ENCODE assay signal across 11 cellular contexts in genomic region chr9:69809304-69809863, GRCh38. TPM values are rescaled to one million over a fixed set of nuclear protein-coding genes. Genes with fewer than 3 reads are reported as not detected.
DNase-seq lines count a peak whose midpoint lies in the region; ATAC-seq and TF ChIP-seq lines count a peak whose summit lies in the region.
"Had no signal": no experiment of that assay in that cellular context is flagged by ENCODE, and none has a peak within 500 bp of the region (broad histone marks: within the 10 kb centered on the region; RNA-seq: fewer than 3 reads in every experiment).

No MANE protein-coding gene starts in this region.

- no peaks in the 10 kb centered on the region for H3K36me3 Mint-ChIP-seq in activated naive CD8-positive, alpha-beta T cell treated with anti-CD3 and anti-CD28 coated beads for 36 hours
- no peaks in the 10 kb centered on the region for H3K36me3 Mint-ChIP-seq in progenitor cell of endocrine pancreas (ENCODE audit: insufficient read depth)

- H3K4me3 Mint-ChIP-seq in activated naive CD8-positive, alpha-beta T cell treated with anti-CD3 and anti-CD28 coated beads for 36 hours: no peak overlapping the region
- H3K4me3 Mint-ChIP-seq in progenitor cell of endocrine pancreas (ENCODE audit: low read depth): no peak overlapping the region
- H3K4me3 Mint-ChIP-seq: activated T-helper 1 cell treated with anti-CD3 and anti-CD28 coated beads, Interleukin-12 subunit alpha, Interleukin-12 subunit beta, Interleukin-2, Interleukin-4 antibody, amounts not matched to agents 30 ng/mL and 10 ng/mL and 1 ng/mL, durations not matched to agents 14 hours and 24 hours and 36 hours had no signal

- H3K9me3 Mint-ChIP-seq in activated naive CD8-positive, alpha-beta T cell treated with anti-CD3 and anti-CD28 coated beads for 36 hours: no peaks in the 10 kb centered on the region
- H3K9me3 Mint-ChIP-seq in progenitor cell of endocrine pancreas (ENCODE audit: low read depth): peaks cover 4% of the 10 kb centered on the region
- H3K9me3 Mint-ChIP-seq: activated T-helper 1 cell treated with anti-CD3 and anti-CD28 coated beads, Interleukin-12 subunit alpha, Interleukin-12 subunit beta, Interleukin-2, Interleukin-4 antibody, amounts not matched to agents 30 ng/mL and 10 ng/mL and 1 ng/mL, durations not matched to agents 14 hours and 24 hours and 36 hours had no signal

- no peak overlapping the region for H3K27ac Mint-ChIP-seq in activated naive CD8-positive, alpha-beta T cell treated with anti-CD3 and anti-CD28 coated beads for 36 hours
- no peak overlapping the region for H3K27ac Mint-ChIP-seq in progenitor cell of endocrine pancreas
- H3K27ac Mint-ChIP-seq: activated T-helper 1 cell treated with anti-CD3 and anti-CD28 coated beads, Interleukin-12 subunit alpha, Interleukin-12 subunit beta, Interleukin-2, Interleukin-4 antibody, amounts not matched to agents 30 ng/mL and 10 ng/mL and 1 ng/mL, durations not matched to agents 14 hours and 24 hours and 36 hours had no signal

- peaks cover 6% of the 10 kb centered on the region for H3K4me1 Mint-ChIP-seq in activated naive CD8-positive, alpha-beta T cell treated with anti-CD3 and anti-CD28 coated beads for 36 hours
- H3K4me1 Mint-ChIP-seq in progenitor cell of endocrine pancreas (ENCODE audit: low read depth): peaks cover 6% of the 10 kb centered on the region

- no peaks in the 10 kb centered on the region for H3K27me3 Mint-ChIP-seq in activated naive CD8-positive, alpha-beta T cell treated with anti-CD3 and anti-CD28 coated beads for 36 hours
- no peaks in the 10 kb centered on the region for H3K27me3 Mint-ChIP-seq in progenitor cell of endocrine pancreas

- no peak for TF ChIP-seq CTCF in progenitor cell of endocrine pancreas (IDR thresholded peaks at IDR 0.05; ENCODE audit: unreplicated experiment)

- in situ Hi-C loops in G401 (cut with HindIII; ENCODE audit: low sequenced_read_pairs): no loop called here

- DNase-seq in DMS 273 (lab: John Stamatoyannopoulos, UW; ENCODE audit: unreplicated experiment) (peak; percentile 41), DMS 273 treated with DMSO at 0.1 percent for 48 hours (lab: John Stamatoyannopoulos, UW) (no peak), HuH-7 (ENCODE audit: low spot score) (peak; percentile 20), left lobe of liver (ENCODE audit: low spot score) (no peak), progenitor cell of endocrine pancreas (ENCODE audit: low spot score, unreplicated experiment) (no peak), G401 (ENCODE audit: low spot score) (no peak), NCI-H345 (lab: John Stamatoyannopoulos, UW) (no peak)
- DNase-seq in activated naive CD8-positive, alpha-beta T cell treated with anti-CD3 and anti-CD28 coated beads for 36 hours: peak; percentile 15
- DNase-seq: hippocampal formation, NCI-H187 treated with DMSO at 0.1 percent for 48 hours had no signal

- peak; percentile 74 for ATAC-seq in left lobe of liver

RNA-seq across cellular contexts. Expression of gene CFAP95, which starts 11.2 kb away (rescaled TPM):
- total RNA-seq in activated naive CD8-positive, alpha-beta T cell treated with anti-CD3 and anti-CD28 coated beads for 36 hours: 1 to 10 TPM; 3.1 to 4.7 TPM
- total RNA-seq in left lobe of liver: not detected
- 1.0 and 2.0 TPM in 2 replicates for total RNA-seq in progenitor cell of endocrine pancreas
- not detected in 2 replicates for total RNA-seq in G401 (2014; rRNA removed; shearing (Covaris generic))
- total RNA-seq: activated T-helper 1 cell treated with anti-CD3 and anti-CD28 coated beads, Interleukin-12 subunit alpha, Interleukin-12 subunit beta, Interleukin-2, Interleukin-4 antibody, amounts not matched to agents 30 ng/mL and 10 ng/mL and 1 ng/mL, durations not matched to agents 14 hours and 24 hours and 36 hours had no signal

RNA-seq across cellular contexts. Expression of gene PTAR1, which starts 49.6 kb away (rescaled TPM):
- 10 to 100 TPM; 27.1 to 27.7 TPM for total RNA-seq in activated naive CD8-positive, alpha-beta T cell treated with anti-CD3 and anti-CD28 coated beads for 36 hours
- total RNA-seq in left lobe of liver (23.1 TPM), progenitor cell of endocrine pancreas (59.3 and 66.0 TPM in 2 replicates)
- total RNA-seq in G401 (2014; rRNA removed; shearing (Covaris generic)): 17.9 and 33.7 TPM in 2 replicates

Comparison
In these comparisons a context has a peak if more than half of its experiments do, and no peak if none do; other contexts are left out.
1. DNase-seq: peak in DMS 273 (single experiment), HuH-7 (single experiment) and activated naive CD8-positive, alpha-beta T cell treated with anti-CD3 and anti-CD28 coated beads for 36 hours (single experiment); none in DMS 273 treated with DMSO at 0.1 percent for 48 hours (single experiment), left lobe of liver (single experiment), progenitor cell of endocrine pancreas (single experiment), G401 (single experiment) and NCI-H345 (single experiment).